In the genomic region with DNA sequence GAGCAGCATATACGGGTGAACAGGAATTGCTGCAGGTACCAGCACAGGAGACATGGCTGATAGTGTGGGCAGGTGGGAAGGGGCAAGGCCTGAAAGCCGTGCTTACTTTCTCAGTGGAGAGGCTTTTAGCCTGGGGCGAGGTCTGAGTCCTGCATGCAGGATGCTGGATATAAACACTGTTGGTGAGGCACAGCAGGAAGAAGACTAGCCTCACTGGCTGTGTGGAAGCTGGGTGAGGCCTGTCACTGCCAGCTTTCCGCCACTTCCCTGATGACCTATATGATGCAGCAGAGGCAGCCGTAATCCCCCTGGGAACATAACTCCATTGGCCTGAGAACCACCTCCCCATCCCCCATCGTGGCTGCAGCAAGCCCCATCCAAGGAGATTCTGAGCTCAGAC, we compare ENCODE assay signal across 21 cellular contexts. TPM values are rescaled to one million over a fixed set of nuclear protein-coding genes. Genes with fewer than 3 reads are reported as not detected.
"Had no signal": no experiment of that assay in that cellular context is flagged by ENCODE, and none has a peak within 500 bp of the region (broad histone marks: within the 10 kb centered on the region; RNA-seq: fewer than 3 reads in every experiment).

No MANE protein-coding gene starts in this region.

- DNase-seq: activated CD4-positive, alpha-beta T cell treated with anti-CD3 and anti-CD28 coated beads for 48 hours; activated CD8-positive, alpha-beta memory T cell treated with anti-CD3 and anti-CD28 coated beads, Interleukin-2, amount 50 U/mL, for 48 hours; activated CD8-positive, alpha-beta T cell treated with anti-CD3 and anti-CD28 coated beads, Interleukin-2, amount 10 ng/mL, durations not matched to agents 7 days and 5 days; activated naive CD8-positive, alpha-beta T cell treated with anti-CD3 and anti-CD28 coated beads, Interleukin-2, amount 10 ng/mL, durations not matched to agents 7 days and 5 days; aorta; dorsolateral prefrontal cortex; esophagus squamous epithelium; foreskin fibroblast; glutamatergic neuron; immature natural killer cell; mammary epithelial cell; small intestine; stomach; WERI-Rb-1 had no signal

- H3K4me1 ChIP-seq: breast epithelium, pancreas, stomach, vagina had no signal

- ATAC-seq: activated CD8-positive, alpha-beta T cell treated with anti-CD3 and anti-CD28 coated beads, Interleukin-2, amount 10 ng/mL, durations not matched to agents 7 days and 5 days; natural killer cell treated with Interleukin-12 subunit alpha and Interleukin-12 subunit beta and Interleukin-15 and Interleukin-18, amount 100 ng/mL, for 72 hours had no signal

- H3K27ac Mint-ChIP-seq: activated CD8-positive, alpha-beta T cell treated with anti-CD3 and anti-CD28 coated beads, Interleukin-2, amount 10 ng/mL, durations not matched to agents 7 days and 5 days; activated naive CD8-positive, alpha-beta T cell treated with anti-CD3 and anti-CD28 coated beads, Interleukin-2, amount 10 ng/mL, durations not matched to agents 7 days and 5 days; immature natural killer cell; natural killer cell treated with Interleukin-12 subunit alpha and Interleukin-12 subunit beta and Interleukin-15 and Interleukin-18, amount 100 ng/mL, for 72 hours had no signal

- H3K4me3 ChIP-seq: breast epithelium, dorsolateral prefrontal cortex, esophagus squamous epithelium, pancreas, stomach, thoracic aorta, vagina had no signal

- H3K4me1 Mint-ChIP-seq: activated naive CD8-positive, alpha-beta T cell treated with anti-CD3 and anti-CD28 coated beads, Interleukin-2, amount 10 ng/mL, durations not matched to agents 7 days and 5 days; immature natural killer cell had no signal

- H3K4me3 Mint-ChIP-seq: activated CD8-positive, alpha-beta T cell treated with anti-CD3 and anti-CD28 coated beads, Interleukin-2, amount 10 ng/mL, durations not matched to agents 7 days and 5 days; activated naive CD8-positive, alpha-beta T cell treated with anti-CD3 and anti-CD28 coated beads, Interleukin-2, amount 10 ng/mL, durations not matched to agents 7 days and 5 days; immature natural killer cell; natural killer cell treated with Interleukin-12 subunit alpha and Interleukin-12 subunit beta and Interleukin-15 and Interleukin-18, amount 100 ng/mL, for 72 hours had no signal

- H3K9me3 ChIP-seq: breast epithelium, esophagus squamous epithelium, pancreas, thoracic aorta, vagina had no signal

- H3K27me3 ChIP-seq: breast epithelium, esophagus squamous epithelium, pancreas, stomach, vagina had no signal

- H3K27ac ChIP-seq: breast epithelium, dorsolateral prefrontal cortex, pancreas, stomach, thoracic aorta, vagina, WERI-Rb-1 had no signal

- H3K36me3 Mint-ChIP-seq: activated naive CD8-positive, alpha-beta T cell treated with anti-CD3 and anti-CD28 coated beads, Interleukin-2, amount 10 ng/mL, durations not matched to agents 7 days and 5 days had no signal

- H3K36me3 ChIP-seq: breast epithelium, esophagus squamous epithelium, pancreas, stomach, thoracic aorta, vagina, WERI-Rb-1 had no signal

- H3K27me3 Mint-ChIP-seq: activated naive CD8-positive, alpha-beta T cell treated with anti-CD3 and anti-CD28 coated beads, Interleukin-2, amount 10 ng/mL, durations not matched to agents 7 days and 5 days; natural killer cell treated with Interleukin-12 subunit alpha and Interleukin-12 subunit beta and Interleukin-15 and Interleukin-18, amount 100 ng/mL, for 72 hours had no signal

RNA-seq across cellular contexts. Expression of a gene that starts 54.4 kb away (rescaled TPM):
- total RNA-seq: aorta; chondrocyte; natural killer cell treated with Interleukin-12 subunit alpha and Interleukin-12 subunit beta and Interleukin-15 and Interleukin-18, amount 100 ng/mL, for 72 hours; pancreas; renal cortical epithelial cell; stomach had no signal
- polyA plus RNA-seq: aorta, pancreas, small intestine had no signal
